Comparison of ENCODE assay signal across 38 cellular contexts in the genomic region with DNA sequence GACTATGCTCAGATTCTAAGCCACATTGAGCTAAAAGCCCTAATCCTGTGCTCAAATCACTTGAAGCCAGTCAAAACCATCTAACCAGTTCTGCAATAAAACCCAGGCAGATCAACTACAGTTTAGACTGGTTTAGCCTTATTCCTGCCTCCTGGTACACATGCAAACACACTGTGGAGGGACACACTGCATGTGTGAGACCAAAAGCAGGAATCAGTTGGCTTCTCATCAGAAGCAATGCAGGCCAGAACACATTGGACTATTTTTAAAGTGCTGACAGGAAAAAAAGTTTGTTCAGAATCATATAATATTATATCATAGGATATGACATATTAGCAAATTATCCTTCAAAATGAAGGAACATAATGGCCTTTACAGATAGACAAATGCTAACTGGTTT. TPM values are rescaled to one million over a fixed set of nuclear protein-coding genes. Genes with fewer than 3 reads are reported as not detected.
"Had no signal": no experiment of that assay in that cellular context is flagged by ENCODE, and none has a peak within 500 bp of the region (broad histone marks: within the 10 kb centered on the region; RNA-seq: fewer than 3 reads in every experiment).

No MANE protein-coding gene starts in this region.

- H3K27ac ChIP-seq: adrenal gland, ascending aorta, body of pancreas, brain microvascular endothelial cell, breast epithelium, cardiac muscle cell had no signal

- H3K36me3 ChIP-seq: adrenal gland, ascending aorta, brain microvascular endothelial cell, breast epithelium, cardiac muscle cell had no signal

- ATAC-seq: activated naive CD4-positive, alpha-beta T cell treated with anti-CD3 and anti-CD28 coated beads, Interleukin-2, amount 50 U/mL, for 72 hours; activated naive CD8-positive, alpha-beta T cell treated with anti-CD3 and anti-CD28 coated beads, Interleukin-2, amount 50 U/mL, for 24 hours; activated T-cell treated with anti-CD3 and anti-CD28 coated beads, Interleukin-2, amount 50 U/mL, for 4 hours; activated T-cell treated with anti-CD3 and anti-CD28 coated beads, Interleukin-2, amount 50 U/mL, for 72 hours; activated T-helper 17 cell treated with anti-CD3 and anti-CD28 coated beads, Interleukin-2, amount 50 U/mL, for 72 hours; body of pancreas had no signal

- DNase-seq: activated effector memory CD4-positive, alpha-beta T cell treated with anti-CD3 and anti-CD28 coated beads, Interleukin-2, amount 50 U/mL, for 16 hours; activated effector memory CD4-positive, alpha-beta T cell treated with Interleukin-2 at 50 U/mL for 16 hours; activated gamma-delta T cell; activated gamma-delta T cell treated with Interleukin-2 at 50 U/mL for 16 hours; activated naive CD4-positive, alpha-beta T cell; activated naive CD4-positive, alpha-beta T cell treated with anti-CD3 and anti-CD28 coated beads for 36 hours; activated naive CD4-positive, alpha-beta T cell treated with anti-CD3 and anti-CD28 coated beads, Interleukin-2, amount 10 ng/mL, durations not matched to agents 7 days and 5 days; activated naive CD4-positive, alpha-beta T cell treated with anti-CD3 and anti-CD28 coated beads, Interleukin-2, amount 50 U/mL, for 16 hours; activated naive CD4-positive, alpha-beta T cell treated with Interleukin-2 at 50 U/mL for 16 hours; activated naive CD8-positive, alpha-beta T cell treated with anti-CD3 and anti-CD28 coated beads for 36 hours; activated naive CD8-positive, alpha-beta T cell treated with anti-CD3 and anti-CD28 coated beads, Interleukin-2, amount 10 ng/mL, durations not matched to agents 7 days and 5 days; activated naive CD8-positive, alpha-beta T cell treated with anti-CD3 and anti-CD28 coated beads, Interleukin-2, amount 50 U/mL, for 24 hours; activated T-cell treated with anti-CD3 and anti-CD28 coated beads, Interleukin-2, amount 50 U/mL, for 1 hour; activated T-cell treated with anti-CD3 and anti-CD28 coated beads, Interleukin-2, amount 50 U/mL, for 24 hours; activated T-cell treated with anti-CD3 and anti-CD28 coated beads, Interleukin-2, amount 50 U/mL, for 4 hours; activated T-cell treated with anti-CD3 and anti-CD28 coated beads, Interleukin-2, amount 50 U/mL, for 48 hours; activated T-cell treated with anti-CD3 and anti-CD28 coated beads, Interleukin-2, amount 50 U/mL, for 72 hours; adrenal gland; amniotic stem cell; amygdala; anterior cingulate cortex; aorta; body of pancreas; brain microvascular endothelial cell; caudate nucleus; central memory CD4-positive, alpha-beta T cell; cerebellar nuclear complex had no signal

- H3K27me3 ChIP-seq: adrenal gland, ascending aorta, body of pancreas, brain microvascular endothelial cell, breast epithelium, cardiac muscle cell had no signal

- H3K9me3 ChIP-seq: ascending aorta, body of pancreas, breast epithelium had no signal

- H3K4me3 ChIP-seq: adrenal gland, ascending aorta, body of pancreas, breast epithelium, cardiac muscle cell had no signal

- H3K4me1 ChIP-seq: adrenal gland, ascending aorta, body of pancreas, breast epithelium had no signal

- FAIRE-seq: astrocyte, bronchial epithelial cell had no signal

RNA-seq across cellular contexts. Expression of a gene that starts 52.5 kb away (rescaled TPM):
- total RNA-seq: activated naive CD4-positive, alpha-beta T cell treated with anti-CD3 and anti-CD28 coated beads for 36 hours; activated naive CD4-positive, alpha-beta T cell treated with anti-CD3 and anti-CD28 coated beads, Interleukin-2, amount 50 U/mL, for 72 hours; activated naive CD8-positive, alpha-beta T cell treated with anti-CD3 and anti-CD28 coated beads for 36 hours; activated naive CD8-positive, alpha-beta T cell treated with anti-CD3 and anti-CD28 coated beads, Interleukin-2, amount 10 ng/mL, durations not matched to agents 7 days and 5 days; activated T-cell treated with anti-CD3 and anti-CD28 coated beads, Interleukin-2, amount 50 U/mL, for 4 hours; activated T-cell treated with anti-CD3 and anti-CD28 coated beads, Interleukin-2, amount 50 U/mL, for 72 hours; activated T-helper 1 cell treated with anti-CD3 and anti-CD28 coated beads, Interleukin-12 subunit alpha, Interleukin-12 subunit beta, Interleukin-2, Interleukin-4 antibody, amounts not matched to agents 30 ng/mL and 10 ng/mL and 1 ng/mL, durations not matched to agents 14 hours and 24 hours and 36 hours; activated T-helper 17 cell treated with anti-CD3 and anti-CD28 coated beads, Interleukin-2, amount 50 U/mL, for 72 hours; activated T-helper 2 cell treated with anti-CD3 and anti-CD28 coated beads, Interferon-gamma antibody, Interleukin-2, Interleukin-4, amounts not matched to agents 10 μg/mL and 5 μg/mL and 100 μg/mL, durations not matched to agents 14 hours and 24 hours and 36 hours; adrenal gland; aorta; ascending aorta; astrocyte; body of pancreas; breast epithelium; bronchial epithelial cell; cardiac muscle cell; chondrocyte had no signal
- polyA plus RNA-seq: adipose tissue, adrenal gland, aorta had no signal
